Comparison of ENCODE assay signal across 24 cellular contexts in genomic region chr18:71075147-71075546, GRCh38.
"Had no signal": no experiment of that assay in that cellular context is flagged by ENCODE, and none has a peak within 500 bp of the region (broad histone marks: within the 10 kb centered on the region; RNA-seq: fewer than 3 reads in every experiment).

No MANE protein-coding gene starts in this region.

- H3K36me3 ChIP-seq: breast epithelium, Peyer's patch had no signal

- H3K4me1 ChIP-seq: breast epithelium, Peyer's patch had no signal

- DNase-seq: activated CD4-positive, alpha-beta T cell treated with anti-CD3 and anti-CD28 coated beads for 48 hours; activated CD4-positive, alpha-beta T cell treated with anti-CD3 and anti-CD28 coated beads, Interleukin-2, amount 50 U/mL, for 4 hours; activated CD4-positive, CD25-positive, alpha-beta regulatory T cell treated with anti-CD3 and anti-CD28 coated beads, Interleukin-2, amount 50 U/mL, for 72 hours; activated CD8-positive, alpha-beta memory T cell treated with anti-CD3 and anti-CD28 coated beads, Interleukin-2, amount 50 U/mL, for 48 hours; activated CD8-positive, alpha-beta T cell treated with anti-CD3 and anti-CD28 coated beads, Interleukin-2, amount 10 ng/mL, durations not matched to agents 7 days and 5 days; activated naive CD4-positive, alpha-beta T cell treated with anti-CD3 and anti-CD28 coated beads, Interleukin-2, amount 50 U/mL, for 16 hours; activated T-cell treated with anti-CD3 and anti-CD28 coated beads, Interleukin-2, amount 50 U/mL, for 1 hour; aorta; caudate nucleus; Kasumi-1; NCI-H1048; NCI-H146; NCI-H187 treated with DMSO at 0.1 percent for 48 hours; NCI-H2171; NCI-H2227 treated with DMSO at 0.1 percent for 48 hours; NCI-H446 treated with DMSO at 0.1 percent for 48 hours; NCI-H524 treated with DMSO at 0.1 percent for 48 hours; NCI-H748 treated with DMSO at 0.1 percent for 48 hours; Peyer's patch; SHP77 treated with DMSO at 0.1 percent for 48 hours; T-helper 17 cell; T-helper 9 cell had no signal

- ATAC-seq: activated CD8-positive, alpha-beta T cell treated with anti-CD3 and anti-CD28 coated beads, Interleukin-2, amount 10 ng/mL, durations not matched to agents 7 days and 5 days; T-helper 17 cell; WTC11 had no signal

- H3K4me3 ChIP-seq: breast epithelium, Peyer's patch had no signal

- H3K27me3 ChIP-seq: breast epithelium, Peyer's patch had no signal

- H3K27ac ChIP-seq: breast epithelium, Peyer's patch had no signal

- H3K9me3 ChIP-seq: breast epithelium, Peyer's patch had no signal
